In genomic region chr1:68085752-68086151, GRCh38 we compare ENCODE assay signal across 2 cellular contexts.
A peak's percentile ranks its signal among the peaks of the same experiment; 100 is the strongest.
TF ChIP-seq lines count a peak whose summit lies in the region.

No MANE protein-coding gene starts in this region.

TF ChIP-seq in HepG2, 621 proteins besides CTCF, POLR2A, EP300 and RAD21:
- no peak for TF ChIP-seq TARDBP (CRISPR knock-in tag; IDR thresholded peaks at IDR 0.05)
- no peak for TF ChIP-seq ZNF180 (CRISPR knock-in tag; IDR thresholded peaks at IDR 0.05; ENCODE audit: borderline replicate concordance, low read depth)
- no peak for TF ChIP-seq KMT2A (CRISPR knock-in tag; IDR thresholded peaks at IDR 0.05)
- no peak for TF ChIP-seq SMAD1 (CRISPR knock-in tag; IDR thresholded peaks at IDR 0.05; ENCODE audit: borderline replicate concordance, low read depth)
- no peak for TF ChIP-seq ZNF879 (CRISPR knock-in tag; IDR thresholded peaks at IDR 0.05)
- 0 out of 2 replicates have a peak, but pooled peaks have one; percentile 13 for TF ChIP-seq ZNF12 (CRISPR knock-in tag; IDR thresholded peaks at IDR 0.05)
- no peak for TF ChIP-seq MXD1 (CRISPR knock-in tag; IDR thresholded peaks at IDR 0.05)
- no peak for TF ChIP-seq NBN (conservative IDR thresholded peaks at IDR 0.05)
- no peak for TF ChIP-seq TCF7L2 (IDR thresholded peaks at IDR 0.05; ENCODE audit: low read depth, low read length)

TF ChIP-seq in K562, 482 proteins besides CTCF, POLR2A, EP300 and RAD21:
- TF ChIP-seq SNAPC5 (CRISPR knock-in tag; IDR thresholded peaks at IDR 0.05) (no peak), USF2 (CRISPR knock-in tag; IDR thresholded peaks at IDR 0.05) (peak; percentile 54; the same call in 1 of the 2 replicates), CHD7 (IDR thresholded peaks at IDR 0.05; ENCODE audit: low read depth, low read length) (no peak)
TF ChIP-seq in K562: peak in this region for 1.
